1 cellular context compared by ENCODE assay signal in the genomic region with DNA sequence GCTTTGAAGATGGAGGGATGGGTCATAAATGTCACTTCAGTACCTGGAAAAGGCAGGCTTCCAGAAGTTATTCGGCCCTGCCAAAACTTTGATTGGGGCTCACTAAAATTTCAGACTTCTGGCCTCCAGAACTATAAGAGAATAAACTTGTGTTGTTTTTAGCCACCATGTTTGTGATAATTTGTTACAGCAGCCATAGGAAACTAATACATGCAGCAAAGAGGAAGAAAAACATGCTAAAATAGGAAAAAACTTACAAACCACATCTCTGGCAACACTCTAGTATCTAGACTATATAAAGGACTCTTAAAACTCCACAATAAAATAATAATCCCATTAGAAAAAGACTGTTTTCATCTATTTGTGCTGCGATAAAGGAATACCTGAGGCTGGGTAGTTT.
TF ChIP-seq lines count a peak whose summit lies in the region.

No MANE protein-coding gene starts in this region.

TF ChIP-seq in K562, 482 proteins besides CTCF, POLR2A, EP300 and RAD21:
- peak; percentile 66; the same call in 1 of the 2 replicates for TF ChIP-seq ZNF12 (CRISPR knock-in tag; IDR thresholded peaks at IDR 0.05)
- TF ChIP-seq LARP7 (IDR thresholded peaks at IDR 0.05), result no peak
